Comparison of ENCODE assay signal across 8 cellular contexts in the genomic region with DNA sequence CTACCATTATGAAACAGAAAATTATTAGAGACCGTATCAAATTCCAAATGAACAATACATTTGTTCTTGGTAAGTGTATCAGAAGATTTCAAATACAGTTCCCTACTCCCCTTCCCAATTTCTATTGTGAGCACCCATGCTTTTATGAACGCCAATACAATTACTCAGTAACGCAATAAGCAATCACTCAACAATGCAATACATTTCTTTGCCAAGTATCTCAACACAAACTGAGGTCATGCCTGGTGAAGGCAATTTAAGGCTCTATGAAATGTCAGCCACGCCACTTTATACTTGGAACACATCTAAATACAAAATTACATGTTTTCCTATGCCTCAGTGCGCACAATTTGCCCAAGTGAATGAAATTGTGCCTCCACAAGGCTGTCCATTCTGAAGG. TPM values are rescaled to one million over a fixed set of nuclear protein-coding genes. Genes with fewer than 3 reads are reported as not detected.
DNase-seq lines count a peak whose midpoint lies in the region; ATAC-seq and TF ChIP-seq lines count a peak whose summit lies in the region.

No MANE protein-coding gene starts in this region.

- CTCF ChIA-PET in CD4-positive, alpha-beta T cell (lab: Charles Lee), result interaction anchor here (0.7 kb wide), 1 partner anchor 10 kb away, joined by 3 read pairs; no protein-coding TSS in a partner anchor

- intact Hi-C loops in CD4-positive, alpha-beta T cell (cut with DNase I, micrococcal nuclease), result loop anchor here in 1 of 2 experiments (10.0 kb wide), 1 partner anchor 782 kb away; a partner anchor contains a TSS

- peaks cover 4% of the 10 kb centered on the region for H3K27me3 Mint-ChIP-seq in CD4-positive, alpha-beta T cell
- H3K27me3 Mint-ChIP-seq in neural crest cell (ENCODE audit: low read depth), result no peaks in the 10 kb centered on the region

- peak overlapping the region; percentile 77 for H3K27ac ChIP-seq in CD4-positive, alpha-beta T cell (ENCODE audit: low read depth, low read length)

- H3K27me3 ChIP-seq in CD4-positive, alpha-beta T cell (ENCODE audit: control insufficient read depth, insufficient read depth, low read length), result no peaks in the 10 kb centered on the region
- H3K27me3 ChIP-seq in NT2/D1 (ENCODE audit: insufficient read depth, insufficient read length), result no peaks in the 10 kb centered on the region
- H3K27me3 ChIP-seq in endocrine pancreas (ENCODE audit: control insufficient read depth, insufficient read depth, low read length), result no peaks in the 10 kb centered on the region

- TF ChIP-seq CTCF in CD4-positive, alpha-beta T cell (IDR thresholded peaks at IDR 0.05), result no peak
- TF ChIP-seq CTCF in neural crest cell (conservative IDR thresholded peaks at IDR 0.05), result no peak

- H3K9me3 Mint-ChIP-seq in CD4-positive, alpha-beta T cell, result no peaks in the 10 kb centered on the region
- H3K9me3 Mint-ChIP-seq in neural crest cell, result no peaks in the 10 kb centered on the region

- H3K9ac ChIP-seq in NT2/D1 (ENCODE audit: insufficient read length, low read depth), result peak overlapping the region; percentile 94
- H3K9ac ChIP-seq in endocrine pancreas (ENCODE audit: control insufficient read depth, insufficient read depth, low read length), result peak overlapping the region; percentile 87

- H3K4me3 ChIP-seq in NT2/D1 (ENCODE audit: insufficient read length, low read depth) (peak overlapping the region; percentile 64), endocrine pancreas (ENCODE audit: control insufficient read depth, insufficient read depth, low read length) (peak overlapping the region; percentile 36)

- H3K36me3 Mint-ChIP-seq in CD4-positive, alpha-beta T cell (ENCODE audit: low read depth), result peaks cover 17% of the 10 kb centered on the region
- no peaks in the 10 kb centered on the region for H3K36me3 Mint-ChIP-seq in neural crest cell (ENCODE audit: low read depth)

- H3K4me3 Mint-ChIP-seq in CD4-positive, alpha-beta T cell, result peak overlapping the region; percentile 81
- H3K4me3 Mint-ChIP-seq in neural crest cell, result peak overlapping the region; percentile 97

- ATAC-seq in CD4-positive, alpha-beta T cell (ENCODE audit: poor library complexity), result no peak

- H3K4me1 Mint-ChIP-seq in CD4-positive, alpha-beta T cell (ENCODE audit: low read depth), result peaks cover 18% of the 10 kb centered on the region
- peaks cover 13% of the 10 kb centered on the region for H3K4me1 Mint-ChIP-seq in neural crest cell

- no peaks in the 10 kb centered on the region for H3K9me3 ChIP-seq in CD4-positive, alpha-beta T cell (ENCODE audit: control insufficient read depth, low read length)
- no peaks in the 10 kb centered on the region for H3K9me3 ChIP-seq in NT2/D1 (ENCODE audit: insufficient read depth, low read length)
- H3K9me3 ChIP-seq in endocrine pancreas (ENCODE audit: control insufficient read depth, low read length), result no peaks in the 10 kb centered on the region

- H3K4me1 ChIP-seq in NT2/D1 (ENCODE audit: insufficient read depth, insufficient read length) (no peaks in the 10 kb centered on the region), endocrine pancreas (ENCODE audit: control insufficient read depth, insufficient read depth, low read length) (no peaks in the 10 kb centered on the region)

- DNase-seq in CD4-positive, alpha-beta T cell, result no peak
- DNase-seq in NT2/D1 (ENCODE audit: low read depth, low spot score) (no peak), neural crest cell (ENCODE audit: low read depth, low spot score) (no peak), AG08395 (ENCODE audit: low spot score) (no peak), cerebellum (ENCODE audit: low spot score) (no peak), NCI-H526 treated with DMSO at 0.1 percent for 48 hours (lab: John Stamatoyannopoulos, UW) (no peak), foreskin melanocyte (no peak)

- POLR2A ChIA-PET in CD4-positive, alpha-beta T cell (lab: Charles Lee), result no interaction called here

- H3K36me3 ChIP-seq in NT2/D1 (ENCODE audit: insufficient read depth, insufficient read length, low read length) (peaks cover 12% of the 10 kb centered on the region), endocrine pancreas (ENCODE audit: control insufficient read depth, insufficient read depth, low read length) (no peaks in the 10 kb centered on the region)

- H3K27ac Mint-ChIP-seq in CD4-positive, alpha-beta T cell, result peak overlapping the region; percentile 94
- H3K27ac Mint-ChIP-seq in neural crest cell (ENCODE audit: unreplicated experiment), result no peak overlapping the region

RNA-seq across cellular contexts. Expression of a gene that starts 0.7 kb away (rescaled TPM):
- total RNA-seq in CD4-positive, alpha-beta T cell, result 1 to 10 TPM; 1.9 to 2.1 TPM
- total RNA-seq in neural crest cell, result 13.0 and 13.6 TPM in 2 replicates
- 10.5 TPM for total RNA-seq in cerebellum
